8 cellular contexts compared by ENCODE assay signal in genomic region chr7:46291064-46291463, GRCh38.
DNase-seq lines count a peak whose midpoint lies in the region; ATAC-seq and TF ChIP-seq lines count a peak whose summit lies in the region.

No MANE protein-coding gene starts in this region.

- H3K36me3 Mint-ChIP-seq in MCF 10A (ENCODE audit: insufficient read depth, unreplicated experiment) (no peaks in the 10 kb centered on the region), type B pancreatic cell (no peaks in the 10 kb centered on the region), endothelial cell (ENCODE audit: low read depth, unreplicated experiment) (no peaks in the 10 kb centered on the region)

- TF ChIP-seq CTCF in MCF 10A (IDR thresholded peaks at IDR 0.05; ENCODE audit: unreplicated experiment) (no peak), type B pancreatic cell (conservative IDR thresholded peaks at IDR 0.05) (no peak), endothelial cell (IDR thresholded peaks at IDR 0.05; ENCODE audit: unreplicated experiment) (no peak)

- peak overlapping the region; percentile 41 for H3K4me3 Mint-ChIP-seq in MCF 10A (ENCODE audit: unreplicated experiment)
- H3K4me3 Mint-ChIP-seq in type B pancreatic cell = peak overlapping the region; percentile 17
- no peak overlapping the region for H3K4me3 Mint-ChIP-seq in endothelial cell (ENCODE audit: unreplicated experiment)

- intact Hi-C loops in MCF 10A (cut with micrococcal nuclease) = no loop called here

- H3K27me3 Mint-ChIP-seq in MCF 10A (ENCODE audit: insufficient read depth, unreplicated experiment) (no peaks in the 10 kb centered on the region), type B pancreatic cell (no peaks in the 10 kb centered on the region), endothelial cell (ENCODE audit: unreplicated experiment) (no peaks in the 10 kb centered on the region)

- CTCF ChIA-PET in MCF 10A (lab: Yijun Ruan, JAX) = no interaction called here

- H3K27ac Mint-ChIP-seq in MCF 10A (ENCODE audit: low read depth, unreplicated experiment) (peak overlapping the region; percentile 90), type B pancreatic cell (peak overlapping the region; percentile 90), endothelial cell (ENCODE audit: unreplicated experiment) (no peak overlapping the region)

- H3K9me3 Mint-ChIP-seq in MCF 10A (ENCODE audit: unreplicated experiment) (no peaks in the 10 kb centered on the region), type B pancreatic cell (no peaks in the 10 kb centered on the region), endothelial cell (ENCODE audit: unreplicated experiment) (no peaks in the 10 kb centered on the region)

- DNase-seq in NCI-H524 (lab: John Stamatoyannopoulos, UW) (peak; percentile 10 to 63), NCI-H524 treated with DMSO at 0.1 percent for 48 hours (lab: John Stamatoyannopoulos, UW) (no peak), MCF 10A (ENCODE audit: unreplicated experiment) (peak; percentile 85), type B pancreatic cell (ENCODE audit: extremely low spot score, unreplicated experiment) (no peak), C1 segment of cervical spinal cord (lab: John Stamatoyannopoulos, UW) (no peak), DMS153 (lab: John Stamatoyannopoulos, UW) (no peak), endothelial cell (ENCODE audit: low spot score) (no peak)

- POLR2A ChIA-PET in MCF 10A (lab: Yijun Ruan, JAX) = interaction anchor here (0.6 to 3.1 kb wide), 10 partner anchors 14 to 313 kb away, joined by 3 to 15 read pairs (median 4); no protein-coding TSS in a partner anchor

- H3K4me1 Mint-ChIP-seq in MCF 10A (ENCODE audit: insufficient read depth, unreplicated experiment) (peaks cover 41% of the 10 kb centered on the region), type B pancreatic cell (ENCODE audit: unreplicated experiment) (peaks cover 23% of the 10 kb centered on the region), endothelial cell (ENCODE audit: unreplicated experiment) (peaks cover 19% of the 10 kb centered on the region)

- ATAC-seq in HG03378 (IDR thresholded peaks at IDR 0.05; ENCODE audit: unreplicated experiment) = peak; percentile 57

- no TSS peak for BruUV-seq in MCF 10A (replicated peaks; lab: Mats Ljungman, UMichigan)

Comparison
In these comparisons a context has a peak if more than half of its experiments do, and no peak if none do; other contexts are left out.
1. DNase-seq: peak in NCI-H524 (2 of 2) and MCF 10A (single experiment); none in NCI-H524 treated with DMSO at 0.1 percent for 48 hours (single experiment), type B pancreatic cell (single experiment), C1 segment of cervical spinal cord (0 of 14), DMS153 (single experiment) and endothelial cell (single experiment).